10 cellular contexts compared by ENCODE assay signal in the genomic region with DNA sequence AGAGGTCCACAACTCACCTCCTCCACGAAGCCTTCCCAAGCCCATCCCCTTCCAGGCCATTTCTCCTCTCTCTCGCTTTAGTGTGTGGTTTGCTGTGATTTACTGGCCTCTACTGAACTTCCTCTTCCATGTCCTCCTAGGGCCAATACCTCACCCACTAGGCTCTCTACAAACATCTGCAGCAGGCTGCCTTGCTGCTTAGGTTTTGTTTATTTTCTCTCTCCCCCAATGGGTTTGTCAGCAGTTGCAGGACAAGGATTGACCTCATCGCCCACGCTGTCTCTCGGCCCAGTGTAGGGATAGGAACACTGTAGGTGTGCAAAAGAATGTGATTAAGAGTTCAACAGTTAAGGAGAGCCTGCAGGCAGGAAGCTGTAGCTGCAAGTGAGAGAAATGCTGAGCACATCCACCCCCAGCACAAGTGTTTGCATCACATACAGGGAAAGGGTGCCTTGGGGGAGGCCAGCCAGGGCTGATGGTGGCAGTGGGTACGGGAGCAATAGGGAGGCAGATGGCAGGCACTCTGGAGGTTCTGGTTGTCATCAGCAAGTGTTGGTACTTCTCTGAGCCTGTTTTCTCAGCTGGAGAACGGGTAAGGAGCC. TPM values are rescaled to one million over a fixed set of nuclear protein-coding genes. Genes with fewer than 3 reads are reported as not detected.
A peak's percentile ranks its signal among the peaks of the same experiment; 100 is the strongest.
DNase-seq lines count a peak whose midpoint lies in the region; ATAC-seq, FAIRE-seq and TF ChIP-seq lines count a peak whose summit lies in the region.
"Had no signal": no experiment of that assay in that cellular context is flagged by ENCODE, and none has a peak within 500 bp of the region (broad histone marks: within the 10 kb centered on the region; RNA-seq: fewer than 3 reads in every experiment).

No MANE protein-coding gene starts in this region.

- peaks cover 18% of the 10 kb centered on the region for H3K4me1 Mint-ChIP-seq in activated CD4-positive, alpha-beta memory T cell treated with anti-CD3 and anti-CD28 coated beads for 36 hours (ENCODE audit: low read depth)
- H3K4me1 Mint-ChIP-seq in glutamatergic neuron (ENCODE audit: low read depth, unreplicated experiment) = peaks cover 30% of the 10 kb centered on the region
- H3K4me1 Mint-ChIP-seq in stimulated activated effector memory CD8-positive, alpha-beta T cell treated with anti-CD3 and anti-CD28 coated beads, Interleukin-12 subunit alpha, Interleukin-12 subunit beta, amount 100 ng/mL, for 72 hours = peaks cover 26% of the 10 kb centered on the region

- POLR2A ChIA-PET in activated CD4-positive, alpha-beta memory T cell treated with anti-CD3 and anti-CD28 coated beads for 36 hours (lab: Charles Lee) = no interaction called here

- no peaks in the 10 kb centered on the region for H3K27me3 ChIP-seq in ascending aorta
- H3K27me3 ChIP-seq: SJSA1 had no signal

- no peaks in the 10 kb centered on the region for H3K36me3 ChIP-seq in ascending aorta

- FAIRE-seq in urothelium cell line (lab: Jason Lieb, UNC) = no peak

- CTCF ChIA-PET in activated CD4-positive, alpha-beta memory T cell treated with anti-CD3 and anti-CD28 coated beads for 36 hours (lab: Charles Lee) = interaction anchor here (1.2 kb wide), 1 partner anchor 19 kb away, joined by 4 read pairs; no protein-coding TSS in a partner anchor

- H3K9me3 Mint-ChIP-seq in activated CD4-positive, alpha-beta memory T cell treated with anti-CD3 and anti-CD28 coated beads for 36 hours = no peaks in the 10 kb centered on the region
- peaks cover 19% of the 10 kb centered on the region for H3K9me3 Mint-ChIP-seq in glutamatergic neuron (ENCODE audit: unreplicated experiment)
- peaks cover 3% of the 10 kb centered on the region for H3K9me3 Mint-ChIP-seq in stimulated activated effector memory CD8-positive, alpha-beta T cell treated with anti-CD3 and anti-CD28 coated beads, Interleukin-12 subunit alpha, Interleukin-12 subunit beta, amount 100 ng/mL, for 72 hours

- H3K27ac ChIP-seq in ascending aorta = no peak overlapping the region
- H3K27ac ChIP-seq: SJSA1 had no signal

- H3K4me1 ChIP-seq in ascending aorta = peaks cover 0 to 15% of the 10 kb centered on the region in 2 donors

- H3K4me3 ChIP-seq in ascending aorta = no peak overlapping the region
- H3K4me3 ChIP-seq: mucosa of descending colon had no signal

- H3K27me3 Mint-ChIP-seq in activated CD4-positive, alpha-beta memory T cell treated with anti-CD3 and anti-CD28 coated beads for 36 hours = no peaks in the 10 kb centered on the region
- peaks cover 14% of the 10 kb centered on the region for H3K27me3 Mint-ChIP-seq in glutamatergic neuron (ENCODE audit: unreplicated experiment)

- H3K27ac Mint-ChIP-seq in activated CD4-positive, alpha-beta memory T cell treated with anti-CD3 and anti-CD28 coated beads for 36 hours = no peak overlapping the region
- H3K27ac Mint-ChIP-seq in glutamatergic neuron (ENCODE audit: unreplicated experiment) = peak overlapping the region; percentile 86
- no peak overlapping the region for H3K27ac Mint-ChIP-seq in stimulated activated effector memory CD8-positive, alpha-beta T cell treated with anti-CD3 and anti-CD28 coated beads, Interleukin-12 subunit alpha, Interleukin-12 subunit beta, amount 100 ng/mL, for 72 hours

- no peaks in the 10 kb centered on the region for H3K9me3 ChIP-seq in ascending aorta
- H3K9me3 ChIP-seq: mucosa of descending colon had no signal

- DNase-seq in SIG-M5 treated with dmso at 0.1 percent for 504 hours (lab: John Stamatoyannopoulos, UW; ENCODE audit: unreplicated experiment) (peak; percentile 67), SIG-M5 (lab: John Stamatoyannopoulos, UW) (no peak), glutamatergic neuron (no peak), urothelium cell line (ENCODE audit: low spot score) (no peak), ascending aorta (ENCODE audit: low spot score in 2 of 2) (no peak), KG1 (lab: John Stamatoyannopoulos, UW) (no peak)
- peak; percentile 23 for DNase-seq in activated CD4-positive, alpha-beta memory T cell treated with anti-CD3 and anti-CD28 coated beads for 36 hours
- DNase-seq in stimulated activated effector memory CD8-positive, alpha-beta T cell treated with anti-CD3 and anti-CD28 coated beads, Interleukin-12 subunit alpha, Interleukin-12 subunit beta, amount 100 ng/mL, for 72 hours (ENCODE audit: low spot score in 2 of 2) = no peak

- ATAC-seq in stimulated activated effector memory CD8-positive, alpha-beta T cell treated with anti-CD3 and anti-CD28 coated beads, Interleukin-12 subunit alpha, Interleukin-12 subunit beta, amount 100 ng/mL, for 72 hours = no peak
- ATAC-seq: mucosa of descending colon had no signal

- no peaks in the 10 kb centered on the region for H3K36me3 Mint-ChIP-seq in activated CD4-positive, alpha-beta memory T cell treated with anti-CD3 and anti-CD28 coated beads for 36 hours
- no peaks in the 10 kb centered on the region for H3K36me3 Mint-ChIP-seq in glutamatergic neuron (ENCODE audit: unreplicated experiment)
- H3K36me3 Mint-ChIP-seq in stimulated activated effector memory CD8-positive, alpha-beta T cell treated with anti-CD3 and anti-CD28 coated beads, Interleukin-12 subunit alpha, Interleukin-12 subunit beta, amount 100 ng/mL, for 72 hours = no peaks in the 10 kb centered on the region

- TF ChIP-seq CTCF in glutamatergic neuron (IDR thresholded peaks at IDR 0.05; ENCODE audit: partially characterized antibody, unreplicated experiment) = no peak
- no peak for TF ChIP-seq CTCF in ascending aorta (IDR thresholded peaks at IDR 0.05)

- H3K4me3 Mint-ChIP-seq in activated CD4-positive, alpha-beta memory T cell treated with anti-CD3 and anti-CD28 coated beads for 36 hours = peak overlapping the region; percentile 56
- peak overlapping the region; percentile 87 for H3K4me3 Mint-ChIP-seq in glutamatergic neuron (ENCODE audit: unreplicated experiment)
- H3K4me3 Mint-ChIP-seq in stimulated activated effector memory CD8-positive, alpha-beta T cell treated with anti-CD3 and anti-CD28 coated beads, Interleukin-12 subunit alpha, Interleukin-12 subunit beta, amount 100 ng/mL, for 72 hours = peak overlapping the region; percentile 70

- intact Hi-C loops in activated CD4-positive, alpha-beta memory T cell treated with anti-CD3 and anti-CD28 coated beads for 36 hours (cut with micrococcal nuclease) = loop anchor here (10.0 kb wide), 1 partner anchor 398 kb away; the partner anchor contains the start of gene POLD4
- intact Hi-C loops in ascending aorta (cut with DNase I) = loop anchor here (5.0 kb wide), 2 partner anchors 99 to 161 kb away; partner anchors contain the start of genes KDM2A and LRFN4

RNA-seq across cellular contexts. Expression of gene PC, which starts 1.4 kb away (rescaled TPM):
- total RNA-seq in activated CD4-positive, alpha-beta memory T cell treated with anti-CD3 and anti-CD28 coated beads for 36 hours = 10 to 100 TPM; 13.1 to 15.3 TPM
- total RNA-seq in glutamatergic neuron (ENCODE audit: unreplicated experiment) = 47.4 TPM
- 13.5 TPM for total RNA-seq in ascending aorta

RNA-seq across cellular contexts. Expression of gene C11orf86, which starts 18.3 kb away (rescaled TPM):
- total RNA-seq in activated CD4-positive, alpha-beta memory T cell treated with anti-CD3 and anti-CD28 coated beads for 36 hours = not detected
- total RNA-seq in glutamatergic neuron (ENCODE audit: unreplicated experiment) (not detected), ascending aorta (not detected)
- total RNA-seq: SJSA1 had no signal

Comparison
In these comparisons a context has a peak if more than half of its experiments do, and no peak if none do; other contexts are left out.
1. DNase-seq: peak in SIG-M5 treated with dmso at 0.1 percent for 504 hours (single experiment) and activated CD4-positive, alpha-beta memory T cell treated with anti-CD3 and anti-CD28 coated beads for 36 hours (single experiment); none in SIG-M5 (single experiment), glutamatergic neuron (single experiment), stimulated activated effector memory CD8-positive, alpha-beta T cell treated with anti-CD3 and anti-CD28 coated beads, Interleukin-12 subunit alpha, Interleukin-12 subunit beta, amount 100 ng/mL, for 72 hours (0 of 2), urothelium cell line (single experiment), ascending aorta (0 of 2) and KG1 (single experiment).
2. Peak in every context shown above with its lines, with median percentiles within 50 percentile points of each other: H3K4me3 Mint-ChIP-seq.